ENCODE assay signal across 3 cellular contexts in genomic region chr6:86936834-86937218, GRCh38.
TF ChIP-seq lines count a peak whose summit lies in the region.

No MANE protein-coding gene starts in this region.

TF ChIP-seq in SK-N-SH, 30 proteins besides CTCF, POLR2A, EP300 and RAD21 (continued from another document):
- TF ChIP-seq MEF2A (IDR thresholded peaks at IDR 0.05; ENCODE audit: borderline replicate concordance, low read depth) (no peak), RXRA (IDR thresholded peaks at IDR 0.05; ENCODE audit: borderline replicate concordance, low read depth) (no peak), FOSL2 (IDR thresholded peaks at IDR 0.05; ENCODE audit: borderline replicate concordance, low read depth) (no peak), FOXJ3 (CRISPR knock-in tag; IDR thresholded peaks at IDR 0.05) (no peak), MXI1 (IDR thresholded peaks at IDR 0.05; ENCODE audit: low read depth, low read length) (no peak; the same call in 1 of the 2 replicates), RFX5 (IDR thresholded peaks at IDR 0.05; ENCODE audit: low read length) (no peak), USF2 (IDR thresholded peaks at IDR 0.05; ENCODE audit: borderline replicate concordance, low read depth, low read length) (no peak), REST (IDR thresholded peaks at IDR 0.05; ENCODE audit: low read depth, low read length) (no peak), ELF1 (IDR thresholded peaks at IDR 0.05) (no peak), FOXM1 (IDR thresholded peaks at IDR 0.05; ENCODE audit: low read depth) (no peak), EZH2phosphoT487 (IDR thresholded peaks at IDR 0.05; ENCODE audit: borderline replicate concordance, low read depth) (no peak), MAX (IDR thresholded peaks at IDR 0.05; ENCODE audit: low read depth) (no peak)

TF ChIP-seq in SK-N-SH treated with all-trans-retinoic acid at 6 μM for 48 hours, 23 proteins besides CTCF, POLR2A, EP300 and RAD21:
- TF ChIP-seq CREB5 (CRISPR knock-in tag; IDR thresholded peaks at IDR 0.05; ENCODE audit: low read depth) = no peak
- no peak for TF ChIP-seq ZFP30 (CRISPR knock-in tag; IDR thresholded peaks at IDR 0.05)
- TF ChIP-seq TSHZ2 (CRISPR knock-in tag; IDR thresholded peaks at IDR 0.05) = no peak
- no peak for TF ChIP-seq CSDC2 (CRISPR knock-in tag; IDR thresholded peaks at IDR 0.05)
- TF ChIP-seq TCF4 (CRISPR knock-in tag; IDR thresholded peaks at IDR 0.05; ENCODE audit: borderline replicate concordance) = no peak
- TF ChIP-seq SNAI2 (CRISPR knock-in tag; IDR thresholded peaks at IDR 0.05) = no peak
- TF ChIP-seq ESRRG (CRISPR knock-in tag; IDR thresholded peaks at IDR 0.05) = no peak
- no peak for TF ChIP-seq PPARA (CRISPR knock-in tag; IDR thresholded peaks at IDR 0.05; ENCODE audit: borderline replicate concordance)
- no peak for TF ChIP-seq POU6F1 (CRISPR knock-in tag; IDR thresholded peaks at IDR 0.05; ENCODE audit: borderline replicate concordance, low read depth)
- TF ChIP-seq GLIS3 (CRISPR knock-in tag; IDR thresholded peaks at IDR 0.05) = no peak
- no peak for TF ChIP-seq OSR1 (CRISPR knock-in tag; IDR thresholded peaks at IDR 0.05)
- no peak for TF ChIP-seq ZC3H10 (CRISPR knock-in tag; IDR thresholded peaks at IDR 0.05)
- no peak for TF ChIP-seq ZNF8 (CRISPR knock-in tag; IDR thresholded peaks at IDR 0.05)
- no peak for TF ChIP-seq ZNF70 (CRISPR knock-in tag; IDR thresholded peaks at IDR 0.05)

TF ChIP-seq in GM12878, 131 proteins besides CTCF, POLR2A, EP300 and RAD21 (continued from another document):
- TF ChIP-seq ZNF592 (IDR thresholded peaks at IDR 0.05) (no peak), NRF1 (conservative IDR thresholded peaks at IDR 0.05; ENCODE audit: low read depth, low read length) (no peak)
